Comparison of ENCODE assay signal across 11 cellular contexts in the genomic region with DNA sequence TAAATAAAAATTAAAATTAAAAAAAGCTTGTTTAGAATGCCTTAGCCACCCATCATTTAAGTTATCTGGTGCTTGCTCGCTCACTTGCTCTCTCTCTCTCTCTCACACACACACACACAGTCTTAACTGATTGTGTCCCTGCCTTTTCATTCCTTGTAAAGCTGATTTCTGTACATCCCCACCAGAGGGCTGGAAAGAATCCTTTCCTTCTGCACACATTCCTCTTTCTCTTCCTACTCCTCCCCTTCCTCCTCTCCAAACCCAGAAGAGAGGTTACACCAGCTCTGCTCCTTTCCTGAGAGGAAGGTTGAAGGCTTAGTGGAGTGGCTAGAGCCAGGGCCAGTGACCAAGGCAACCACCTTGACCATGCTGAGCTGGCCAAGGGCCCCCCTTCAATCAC. TPM values are rescaled to one million over a fixed set of nuclear protein-coding genes. Genes with fewer than 3 reads are reported as not detected.
DNase-seq lines count a peak whose midpoint lies in the region; ATAC-seq, FAIRE-seq and TF ChIP-seq lines count a peak whose summit lies in the region.
"Had no signal": no experiment of that assay in that cellular context is flagged by ENCODE, and none has a peak within 500 bp of the region (broad histone marks: within the 10 kb centered on the region; RNA-seq: fewer than 3 reads in every experiment).

No MANE protein-coding gene starts in this region.

- H3K27ac Mint-ChIP-seq in CD4-positive, CD25-positive, alpha-beta regulatory T cell, result peak overlapping the region in 2 of 3 donors; percentile 52 to 88
- no peak overlapping the region for H3K27ac Mint-ChIP-seq in astrocyte (ENCODE audit: unreplicated experiment)

- no peak overlapping the region for H2BK5ac ChIP-seq in mesenchymal stem cell (ENCODE audit: low read depth, low read length, poor library complexity, severe bottlenecking)

- H3K79me2 ChIP-seq in HCT116 (ENCODE audit: insufficient read depth, low read length) (no peaks in the 10 kb centered on the region; the same call in 1 of the 2 replicates), astrocyte (ENCODE audit: insufficient read depth, low read length) (peaks cover 66% of the 10 kb centered on the region)

- H3K4me2 ChIP-seq in HCT116 (ENCODE audit: low read length) (no peak overlapping the region), astrocyte (ENCODE audit: low read length) (no peak overlapping the region), mesenchymal stem cell (ENCODE audit: low read length, poor library complexity, severe bottlenecking) (no peak overlapping the region)

- DNase-seq in CD4-positive, CD25-positive, alpha-beta regulatory T cell, result no peak
- DNase-seq in HCT116 (ENCODE audit: low read depth, low spot score) (no peak), astrocyte (ENCODE audit: low read depth) (peak; percentile 31), mesenchymal stem cell (peak; percentile 67), lower leg skin (ENCODE audit: low spot score in 2 of 2) (no peak)
- DNase-seq: cortex of kidney, GF-D8, NCI-H510A had no signal

- H3K9me3 ChIP-seq in CD4-positive, CD25-positive, alpha-beta regulatory T cell (ENCODE audit: control insufficient read depth in 2 of 2, low read length in 2 of 2), result no peaks in the 10 kb centered on the region
- H3K9me3 ChIP-seq in HCT116 (ENCODE audit: control insufficient read depth in 1 of 2, insufficient read depth in 1 of 2, low read depth in 1 of 2, low read length in 2 of 2) (no peaks in the 10 kb centered on the region), astrocyte (ENCODE audit: insufficient read depth, low read depth, low read length) (no peaks in the 10 kb centered on the region), mesenchymal stem cell (ENCODE audit: control insufficient read depth, low read length) (no peaks in the 10 kb centered on the region)

- H3K14ac ChIP-seq in mesenchymal stem cell (ENCODE audit: low read length in 2 of 2), result no peak overlapping the region

- H3K27me3 ChIP-seq in CD4-positive, CD25-positive, alpha-beta regulatory T cell (ENCODE audit: control insufficient read depth, insufficient read depth, low read length), result no peaks in the 10 kb centered on the region
- no peaks in the 10 kb centered on the region for H3K27me3 ChIP-seq in HCT116 (ENCODE audit: insufficient read depth, low read length)
- no peaks in the 10 kb centered on the region for H3K27me3 ChIP-seq in astrocyte (ENCODE audit: insufficient read depth, low read length)
- no peaks in the 10 kb centered on the region for H3K27me3 ChIP-seq in mesenchymal stem cell (ENCODE audit: control insufficient read depth in 1 of 2, insufficient read depth in 1 of 2, low read length in 2 of 2)

- no peak overlapping the region for H2BK120ac ChIP-seq in mesenchymal stem cell (ENCODE audit: low read depth, low read length)

- H3K27ac ChIP-seq in CD4-positive, CD25-positive, alpha-beta regulatory T cell (ENCODE audit: insufficient read depth, low read length, poor library complexity, severe bottlenecking), result peak overlapping the region; percentile 55
- no peak overlapping the region for H3K27ac ChIP-seq in HCT116 (ENCODE audit: low read depth, low read length)
- H3K27ac ChIP-seq in astrocyte (ENCODE audit: low read depth, low read length), result no peak overlapping the region
- no peak overlapping the region for H3K27ac ChIP-seq in mesenchymal stem cell (ENCODE audit: low read length, poor library complexity, severe bottlenecking)

- peak overlapping the region in 1 of 2 experiments; percentile 48 for H3K18ac ChIP-seq in mesenchymal stem cell (ENCODE audit: low read depth in 1 of 2, low read length in 2 of 2)

- peaks cover 67% of the 10 kb centered on the region for H3K4me1 ChIP-seq in CD4-positive, CD25-positive, alpha-beta regulatory T cell (ENCODE audit: control insufficient read depth, insufficient read depth, low read length, poor library complexity, severe bottlenecking)
- no peaks in the 10 kb centered on the region; a peak in 2 of 4 replicates for H3K4me1 ChIP-seq in HCT116 (ENCODE audit: control insufficient read depth in 1 of 2, insufficient read depth in 2 of 2, low read length in 2 of 2)
- peaks cover 9% of the 10 kb centered on the region for H3K4me1 ChIP-seq in astrocyte (ENCODE audit: insufficient read depth, low read length)
- peaks cover 10% of the 10 kb centered on the region for H3K4me1 ChIP-seq in mesenchymal stem cell (ENCODE audit: control insufficient read depth, insufficient read depth, low read depth, low read length)

- ATAC-seq in CD4-positive, CD25-positive, alpha-beta regulatory T cell (ENCODE audit: low read depth in 2 of 2), result no peak
- ATAC-seq in HCT116, result peak; percentile 42; the same call in 1 of the 2 replicates
- no peak for ATAC-seq in GM21515 (IDR thresholded peaks at IDR 0.05; ENCODE audit: unreplicated experiment)
- no peak for ATAC-seq in HG02885 (IDR thresholded peaks at IDR 0.05; ENCODE audit: poor library complexity, unreplicated experiment)

- BruUV-seq in HCT116 (replicated peaks; lab: Mats Ljungman, UMichigan), result no TSS peak

- peaks cover 30% of the 10 kb centered on the region for H3K36me3 ChIP-seq in CD4-positive, CD25-positive, alpha-beta regulatory T cell (ENCODE audit: control insufficient read depth, insufficient read depth, low read length)
- no peaks in the 10 kb centered on the region for H3K36me3 ChIP-seq in HCT116 (ENCODE audit: control insufficient read depth in 1 of 2, insufficient read depth in 2 of 2, low read length in 2 of 2)
- H3K36me3 ChIP-seq in astrocyte (ENCODE audit: insufficient read depth, low read length), result no peaks in the 10 kb centered on the region
- H3K36me3 ChIP-seq in mesenchymal stem cell (ENCODE audit: control insufficient read depth in 1 of 2, insufficient read depth in 2 of 2, low read depth in 1 of 2, low read length in 2 of 2), result peaks cover 8 to 20% of the 10 kb centered on the region in 2 experiments

- CTCF ChIA-PET in HCT116 (lab: Charles Lee), result no interaction called here

- H3K27me3 Mint-ChIP-seq in CD4-positive, CD25-positive, alpha-beta regulatory T cell, result no peaks in the 10 kb centered on the region
- no peaks in the 10 kb centered on the region for H3K27me3 Mint-ChIP-seq in astrocyte (ENCODE audit: low read depth, unreplicated experiment)

- no peak overlapping the region for H3K23ac ChIP-seq in mesenchymal stem cell (ENCODE audit: low read length in 2 of 2)

- no peak for TF ChIP-seq POLR2A in HCT116 (IDR thresholded peaks at IDR 0.05; ENCODE audit: borderline replicate concordance, extremely low read depth, insufficient read depth, insufficient read length)
- no peak for TF ChIP-seq POLR2A in lower leg skin (IDR thresholded peaks at IDR 0.05)

- TF ChIP-seq RAD21 in HCT116 (IDR thresholded peaks at IDR 0.05; ENCODE audit: low read depth), result no peak

- H4K8ac ChIP-seq in mesenchymal stem cell (ENCODE audit: low read length), result peak overlapping the region; percentile 73

- intact Hi-C loops in HCT116 (cut with micrococcal nuclease) (no loop called here), lower leg skin (cut with DNase I; ENCODE audit: low total_unique reads) (no loop called here)

- no peak overlapping the region for H3K9ac ChIP-seq in HCT116 (ENCODE audit: low read length)
- H3K9ac ChIP-seq in astrocyte (ENCODE audit: low read length), result no peak overlapping the region
- H3K9ac ChIP-seq in mesenchymal stem cell (ENCODE audit: low read length), result no peak overlapping the region

- no peak overlapping the region for H2BK15ac ChIP-seq in mesenchymal stem cell (ENCODE audit: low read depth, poor library complexity, severe bottlenecking)

- H3K9me2 ChIP-seq in HCT116 (ENCODE audit: insufficient read depth), result no peaks in the 10 kb centered on the region

- H2AK5ac ChIP-seq in mesenchymal stem cell (ENCODE audit: low read length, severe bottlenecking), result no peak overlapping the region

- H3K4me3 ChIP-seq in CD4-positive, CD25-positive, alpha-beta regulatory T cell (ENCODE audit: low read depth, low read length), result no peak overlapping the region
- no peak overlapping the region for H3K4me3 ChIP-seq in HCT116 (replicated peaks in 1 of 2; ENCODE audit: low read depth in 1 of 2, low read length in 2 of 2)
- no peak overlapping the region for H3K4me3 ChIP-seq in astrocyte (ENCODE audit: insufficient read depth, low read depth, low read length)
- H3K4me3 ChIP-seq in mesenchymal stem cell (ENCODE audit: insufficient read depth in 1 of 2, low read depth in 1 of 2, low read length in 2 of 2), result no peak overlapping the region
- no peak overlapping the region for H3K4me3 ChIP-seq in lower leg skin (ENCODE audit: low read depth, poor library complexity, severe bottlenecking)

- TF ChIP-seq CTCF in HCT116 (IDR thresholded peaks at IDR 0.05 in 2 of 3, conservative IDR thresholded peaks at IDR 0.05 in 1 of 3; ENCODE audit: borderline replicate concordance in 1 of 3, insufficient read depth in 1 of 3, low read depth in 2 of 3, low read length in 2 of 3) (no peak), astrocyte (IDR thresholded peaks at IDR 0.05; ENCODE audit: insufficient read depth, low read depth, low read length) (peak; percentile 8), lower leg skin (IDR thresholded peaks at IDR 0.05) (no peak)

- WGBS in mesenchymal stem cell, result 96% methylated on average over 1 of the region's 1 CpG
- 88% methylated on average over 1 of the region's 1 CpG for WGBS in lower leg skin, 2 donors

- H3K4ac ChIP-seq in mesenchymal stem cell (ENCODE audit: low read depth in 1 of 2, low read length in 2 of 2), result peak overlapping the region in 1 of 2 experiments; percentile 73

- H3K4me3 Mint-ChIP-seq in CD4-positive, CD25-positive, alpha-beta regulatory T cell, result peak overlapping the region in 2 of 4 donors; percentile 10 to 68
- no peak overlapping the region for H3K4me3 Mint-ChIP-seq in astrocyte (ENCODE audit: unreplicated experiment)

- H3K9me3 Mint-ChIP-seq in CD4-positive, CD25-positive, alpha-beta regulatory T cell, result no peaks in the 10 kb centered on the region
- no peaks in the 10 kb centered on the region for H3K9me3 Mint-ChIP-seq in astrocyte (ENCODE audit: unreplicated experiment)

- H2BK12ac ChIP-seq in mesenchymal stem cell (ENCODE audit: low read length in 2 of 2), result no peak overlapping the region

- no peak for FAIRE-seq in astrocyte (lab: Jason Lieb, UNC)
- FAIRE-seq: H1 had no signal

- H4K20me1 ChIP-seq in HCT116 (ENCODE audit: insufficient read depth) (no peaks in the 10 kb centered on the region), astrocyte (ENCODE audit: insufficient read depth, low read length) (peaks cover 78% of the 10 kb centered on the region)

- peaks cover 34% of the 10 kb centered on the region for H3K79me1 ChIP-seq in mesenchymal stem cell (replicated peaks; ENCODE audit: low read length, poor library complexity, severe bottlenecking)

- POLR2A ChIA-PET in HCT116 (lab: Charles Lee), result no interaction called here

- no peak overlapping the region for H2AFZ ChIP-seq in HCT116 (ENCODE audit: low read depth, low read length, poor library complexity, severe bottlenecking)
- no peak overlapping the region for H2AFZ ChIP-seq in astrocyte (ENCODE audit: low read depth, low read length)
- H2AFZ ChIP-seq in mesenchymal stem cell (ENCODE audit: low read depth, low read length), result no peak overlapping the region

- peaks cover 15 to 90% (median 54%) of the 10 kb centered on the region in 4 donors for H3K4me1 Mint-ChIP-seq in CD4-positive, CD25-positive, alpha-beta regulatory T cell
- peaks cover 9% of the 10 kb centered on the region for H3K4me1 Mint-ChIP-seq in astrocyte (ENCODE audit: low read depth, unreplicated experiment)

- H3K36me3 Mint-ChIP-seq in CD4-positive, CD25-positive, alpha-beta regulatory T cell, result peaks cover 8% of the 10 kb centered on the region
- H3K36me3 Mint-ChIP-seq in astrocyte (ENCODE audit: low read depth, unreplicated experiment), result peaks cover 7% of the 10 kb centered on the region

- RAD21 ChIA-PET in HCT116 (lab: Charles Lee; ENCODE audit: low non-redundant PET in 1 of 2, low total read pairs in 2 of 2, uncharacterized antibody in 2 of 2, unreplicated experiment in 2 of 2), result interaction anchor here in 1 of 2 experiments (0.6 kb wide), 2 partner anchors 11 to 20 kb away, joined by 3 read pairs; no protein-coding TSS in a partner anchor

- no peak overlapping the region for H4K91ac ChIP-seq in mesenchymal stem cell (ENCODE audit: low read length)

RNA-seq across cellular contexts. Expression of a gene that starts 25.7 kb away (rescaled TPM):
- 533 TPM for total RNA-seq in CD4-positive, CD25-positive, alpha-beta regulatory T cell
- 10 to 100 TPM; 71.2 to 77.2 (median 74.1) TPM for polyA plus RNA-seq in CD4-positive, CD25-positive, alpha-beta regulatory T cell
- 22.9 TPM for total RNA-seq in HCT116 (2021; ENCODE audit: unreplicated experiment)
- polyA plus RNA-seq in HCT116 (2012), result 14.5 and 15.3 TPM in 2 replicates
- total RNA-seq in astrocyte, result 59.8 and 60.2 TPM in 2 replicates
- 23.9 TPM for polyA plus RNA-seq in mesenchymal stem cell (2013, experiment 1 of 2)
- polyA plus RNA-seq in mesenchymal stem cell (2013, experiment 2 of 2), result 21.2 TPM
- 10 to 100 TPM; 34.4 to 59.8 (median 40.7) TPM for total RNA-seq in lower leg skin

RNA-seq across cellular contexts. Expression of a gene that starts 31.6 kb away (rescaled TPM):
- not detected for total RNA-seq in CD4-positive, CD25-positive, alpha-beta regulatory T cell
- not detected for polyA plus RNA-seq in CD4-positive, CD25-positive, alpha-beta regulatory T cell
- total RNA-seq in HCT116 (2021; ENCODE audit: unreplicated experiment), result not detected
- not detected in 2 replicates for polyA plus RNA-seq in HCT116 (2012)
- not detected in 2 replicates for total RNA-seq in astrocyte
- polyA plus RNA-seq in mesenchymal stem cell (2013, experiment 1 of 2), result not detected
- polyA plus RNA-seq in mesenchymal stem cell (2013, experiment 2 of 2), result not detected
- total RNA-seq in lower leg skin, result not detected
- total RNA-seq: H1 had no signal
- polyA plus RNA-seq: H1 had no signal

Comparison
In these comparisons a context has a peak if more than half of its experiments do, and no peak if none do; other contexts are left out.
1. DNase-seq: peak in astrocyte (single experiment) and mesenchymal stem cell (single experiment); none in CD4-positive, CD25-positive, alpha-beta regulatory T cell (0 of 3), HCT116 (single experiment) and lower leg skin (0 of 2).